In the genomic region with DNA sequence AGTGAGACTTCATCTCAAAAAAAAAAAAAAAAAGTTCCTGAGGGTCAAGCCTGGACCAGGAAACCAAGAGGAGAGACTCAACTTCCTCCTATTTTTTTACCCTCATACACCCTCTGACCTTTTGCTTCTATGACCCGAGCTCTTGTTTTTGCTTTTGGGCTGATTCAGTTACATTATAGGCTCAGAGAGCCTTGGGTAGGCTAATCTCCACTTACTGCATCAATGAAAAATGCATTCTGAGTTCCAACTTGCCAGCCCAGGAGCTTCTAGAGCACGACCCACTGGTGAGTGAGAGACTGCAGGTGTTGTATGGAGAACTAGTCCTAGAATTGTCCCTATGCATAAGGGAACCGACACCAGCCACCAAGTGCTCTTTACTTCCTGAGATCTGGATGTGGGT, we compare ENCODE assay signal across 1 cellular context.
TF ChIP-seq lines count a peak whose summit lies in the region.

No MANE protein-coding gene starts in this region.

TF ChIP-seq in GM23338, 12 proteins besides CTCF, POLR2A, EP300 and RAD21 (continued from another document):
- TF ChIP-seq, protein P1, sequence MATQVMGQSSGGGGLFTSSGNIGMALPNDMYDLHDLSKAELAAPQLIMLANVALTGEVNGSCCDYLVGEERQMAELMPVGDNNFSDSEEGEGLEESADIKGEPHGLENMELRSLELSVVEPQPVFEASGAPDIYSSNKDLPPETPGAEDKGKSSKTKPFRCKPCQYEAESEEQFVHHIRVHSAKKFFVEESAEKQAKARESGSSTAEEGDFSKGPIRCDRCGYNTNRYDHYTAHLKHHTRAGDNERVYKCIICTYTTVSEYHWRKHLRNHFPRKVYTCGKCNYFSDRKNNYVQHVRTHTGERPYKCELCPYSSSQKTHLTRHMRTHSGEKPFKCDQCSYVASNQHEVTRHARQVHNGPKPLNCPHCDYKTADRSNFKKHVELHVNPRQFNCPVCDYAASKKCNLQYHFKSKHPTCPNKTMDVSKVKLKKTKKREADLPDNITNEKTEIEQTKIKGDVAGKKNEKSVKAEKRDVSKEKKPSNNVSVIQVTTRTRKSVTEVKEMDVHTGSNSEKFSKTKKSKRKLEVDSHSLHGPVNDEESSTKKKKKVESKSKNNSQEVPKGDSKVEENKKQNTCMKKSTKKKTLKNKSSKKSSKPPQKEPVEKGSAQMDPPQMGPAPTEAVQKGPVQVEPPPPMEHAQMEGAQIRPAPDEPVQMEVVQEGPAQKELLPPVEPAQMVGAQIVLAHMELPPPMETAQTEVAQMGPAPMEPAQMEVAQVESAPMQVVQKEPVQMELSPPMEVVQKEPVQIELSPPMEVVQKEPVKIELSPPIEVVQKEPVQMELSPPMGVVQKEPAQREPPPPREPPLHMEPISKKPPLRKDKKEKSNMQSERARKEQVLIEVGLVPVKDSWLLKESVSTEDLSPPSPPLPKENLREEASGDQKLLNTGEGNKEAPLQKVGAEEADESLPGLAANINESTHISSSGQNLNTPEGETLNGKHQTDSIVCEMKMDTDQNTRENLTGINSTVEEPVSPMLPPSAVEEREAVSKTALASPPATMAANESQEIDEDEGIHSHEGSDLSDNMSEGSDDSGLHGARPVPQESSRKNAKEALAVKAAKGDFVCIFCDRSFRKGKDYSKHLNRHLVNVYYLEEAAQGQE (IDR thresholded peaks at IDR 0.05; ENCODE audit: unreplicated experiment): no peak
- TF ChIP-seq JUNB (IDR thresholded peaks at IDR 0.05; ENCODE audit: unreplicated experiment): no peak
- TF ChIP-seq, protein P2, sequence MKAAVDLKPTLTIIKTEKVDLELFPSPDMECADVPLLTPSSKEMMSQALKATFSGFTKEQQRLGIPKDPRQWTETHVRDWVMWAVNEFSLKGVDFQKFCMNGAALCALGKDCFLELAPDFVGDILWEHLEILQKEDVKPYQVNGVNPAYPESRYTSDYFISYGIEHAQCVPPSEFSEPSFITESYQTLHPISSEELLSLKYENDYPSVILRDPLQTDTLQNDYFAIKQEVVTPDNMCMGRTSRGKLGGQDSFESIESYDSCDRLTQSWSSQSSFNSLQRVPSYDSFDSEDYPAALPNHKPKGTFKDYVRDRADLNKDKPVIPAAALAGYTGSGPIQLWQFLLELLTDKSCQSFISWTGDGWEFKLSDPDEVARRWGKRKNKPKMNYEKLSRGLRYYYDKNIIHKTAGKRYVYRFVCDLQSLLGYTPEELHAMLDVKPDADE (IDR thresholded peaks at IDR 0.05): no peak
